Comparison of ENCODE assay signal across 9 cellular contexts in the genomic region with DNA sequence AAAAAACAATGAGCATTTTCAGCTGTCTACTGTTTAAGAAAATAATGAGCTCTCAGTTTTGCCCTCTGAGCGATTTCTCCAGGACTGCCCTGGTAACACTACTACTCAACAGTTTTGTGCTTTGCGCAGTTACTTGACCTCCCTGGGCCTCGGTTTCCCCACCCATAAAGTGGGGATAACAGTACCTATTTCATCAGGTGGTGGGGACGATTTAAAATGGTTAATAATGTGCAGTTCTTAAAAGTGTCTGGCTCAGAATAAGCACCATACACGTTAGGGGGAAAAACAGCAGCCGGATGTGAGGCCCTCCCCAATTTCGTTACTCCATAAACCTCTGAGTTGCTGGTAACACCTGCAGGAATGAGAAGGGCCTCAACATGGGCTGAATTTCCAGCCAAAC. TPM values are rescaled to one million over a fixed set of nuclear protein-coding genes. Genes with fewer than 3 reads are reported as not detected.
DNase-seq lines count a peak whose midpoint lies in the region; ATAC-seq lines count a peak whose summit lies in the region.
"Had no signal": no experiment of that assay in that cellular context is flagged by ENCODE, and none has a peak within 500 bp of the region (broad histone marks: within the 10 kb centered on the region; RNA-seq: fewer than 3 reads in every experiment).

No MANE protein-coding gene starts in this region.

- peak overlapping the region; percentile 87 for H3K27ac Mint-ChIP-seq in activated CD4-positive, alpha-beta memory T cell treated with anti-CD3 and anti-CD28 coated beads for 36 hours

- H3K27me3 ChIP-seq in HAP-1 (ENCODE audit: low read depth): no peaks in the 10 kb centered on the region
- H3K27me3 ChIP-seq in right cardiac atrium (ENCODE audit: control insufficient read depth, insufficient read depth): no peaks in the 10 kb centered on the region
- peaks cover 0 to 5% (median 0%) of the 10 kb centered on the region in 3 donors for H3K27me3 ChIP-seq in skeletal muscle tissue (ENCODE audit: control insufficient read depth in 3 of 3, insufficient read depth in 3 of 3, low read length in 3 of 3)
- no peaks in the 10 kb centered on the region for H3K27me3 ChIP-seq in SJCRH30

- intact Hi-C loops in activated CD4-positive, alpha-beta memory T cell treated with anti-CD3 and anti-CD28 coated beads for 36 hours (cut with micrococcal nuclease): loop anchor here (10.0 kb wide), 1 partner anchor 502 kb away; no protein-coding TSS in a partner anchor
- intact Hi-C loops in right cardiac atrium (cut with DNase I): loop anchor here in 2 of 4 donors (10.0 kb wide), 2 partner anchors 88 to 238 kb away; a partner anchor contains a TSS

- peaks cover 6% of the 10 kb centered on the region for H3K9me3 Mint-ChIP-seq in activated CD4-positive, alpha-beta memory T cell treated with anti-CD3 and anti-CD28 coated beads for 36 hours

- ATAC-seq in right cardiac atrium: no peak
- no peak for ATAC-seq in GM21381 (IDR thresholded peaks at IDR 0.05; ENCODE audit: unreplicated experiment)

- in situ Hi-C loops in HAP-1 (cut with MboI; ENCODE audit: low sequenced_read_pairs): no loop called here

- H3K9ac ChIP-seq in skeletal muscle tissue (ENCODE audit: low read depth in 1 of 3, low read length in 3 of 3): peak overlapping the region; percentile 77 to 95 (median 80)

- peak overlapping the region; percentile 44 for H3K27ac ChIP-seq in right cardiac atrium (ENCODE audit: low read length)
- peak overlapping the region; percentile 96 for H3K27ac ChIP-seq in skeletal muscle tissue (ENCODE audit: low read depth, low read length)
- H3K27ac ChIP-seq in SJCRH30: no peak overlapping the region

- peaks cover 13% of the 10 kb centered on the region for H3K4me1 Mint-ChIP-seq in activated CD4-positive, alpha-beta memory T cell treated with anti-CD3 and anti-CD28 coated beads for 36 hours (ENCODE audit: low read depth)

- peaks cover 3% of the 10 kb centered on the region for H3K27me3 Mint-ChIP-seq in activated CD4-positive, alpha-beta memory T cell treated with anti-CD3 and anti-CD28 coated beads for 36 hours

- DNase-seq in HAP-1 (ENCODE audit: low spot score in 2 of 2) (no peak), right cardiac atrium (no peak), SJCRH30 (no peak), hepatic stellate cell (ENCODE audit: low spot score) (no peak)
- no peak for DNase-seq in activated CD4-positive, alpha-beta memory T cell treated with anti-CD3 and anti-CD28 coated beads for 36 hours
- no peak for DNase-seq in activated effector memory CD4-positive, alpha-beta T cell treated with anti-CD3 and anti-CD28 coated beads, Interleukin-2, amount 50 U/mL, for 16 hours
- DNase-seq: NCI-H510A had no signal

- POLR2A ChIA-PET in activated CD4-positive, alpha-beta memory T cell treated with anti-CD3 and anti-CD28 coated beads for 36 hours (lab: Charles Lee): interaction anchor here (0.9 to 1.3 kb wide), 2 partner anchors 41 to 245 kb away, joined by 3 to 5 read pairs; a partner anchor contains a TSS

- 73% methylated on average over 7 of the region's 7 CpGs for WGBS in right cardiac atrium

- H3K9me3 ChIP-seq in HAP-1 (no peaks in the 10 kb centered on the region), right cardiac atrium (ENCODE audit: control insufficient read depth, low read length) (no peaks in the 10 kb centered on the region), skeletal muscle tissue (ENCODE audit: control insufficient read depth in 3 of 3, low read length in 3 of 3) (no peaks in the 10 kb centered on the region), SJCRH30 (replicated peaks) (no peaks in the 10 kb centered on the region)

- peaks cover 3% of the 10 kb centered on the region for H3K36me3 Mint-ChIP-seq in activated CD4-positive, alpha-beta memory T cell treated with anti-CD3 and anti-CD28 coated beads for 36 hours

- H3K4me1 ChIP-seq in HAP-1 (peaks cover 8% of the 10 kb centered on the region), right cardiac atrium (ENCODE audit: control insufficient read depth, insufficient read depth, low read length) (peaks cover 3% of the 10 kb centered on the region), skeletal muscle tissue (ENCODE audit: control insufficient read depth in 3 of 3, insufficient read depth in 3 of 3, low read length in 3 of 3) (peaks cover 8 to 18% (median 11%) of the 10 kb centered on the region in 3 donors), SJCRH30 (no peaks in the 10 kb centered on the region)

- H3K36me3 ChIP-seq in HAP-1 (replicated peaks) (no peaks in the 10 kb centered on the region), skeletal muscle tissue (ENCODE audit: control insufficient read depth in 3 of 3, insufficient read depth in 3 of 3, low read length in 3 of 3) (no peaks in the 10 kb centered on the region), SJCRH30 (no peaks in the 10 kb centered on the region)

- H3K4me3 ChIP-seq in HAP-1 (peak overlapping the region; percentile 77), right cardiac atrium (ENCODE audit: low read length) (peak overlapping the region; percentile 68), skeletal muscle tissue (ENCODE audit: low read length in 3 of 3) (peak overlapping the region; percentile 76 to 92 (median 88)), SJCRH30 (no peak overlapping the region; the same call in 1 of the 2 replicates)

- H3K4me3 Mint-ChIP-seq in activated CD4-positive, alpha-beta memory T cell treated with anti-CD3 and anti-CD28 coated beads for 36 hours: peak overlapping the region; percentile 75

- CTCF ChIA-PET in activated CD4-positive, alpha-beta memory T cell treated with anti-CD3 and anti-CD28 coated beads for 36 hours (lab: Charles Lee): interaction anchor here (0.6 to 5.2 kb wide), 8 partner anchors 10 to 244 kb away, joined by 3 to 76 read pairs (median 20); a partner anchor contains a TSS

RNA-seq across cellular contexts. Expression of a gene that starts 1.1 kb away (rescaled TPM):
- total RNA-seq in activated CD4-positive, alpha-beta memory T cell treated with anti-CD3 and anti-CD28 coated beads for 36 hours: 10 to 100 TPM in 1 of 2 experiments, 1 to 10 TPM in 1; 9.9 to 10.4 TPM
- total RNA-seq in right cardiac atrium (10 to 100 TPM; 25.5 to 39.4 (median 33.9) TPM), skeletal muscle tissue (10.4 TPM)
- polyA plus RNA-seq in right cardiac atrium: 21.5 TPM
- 2.7 and 3.3 TPM in 2 replicates for total RNA-seq in SJCRH30 (2014; rRNA removed; shearing (Covaris generic))

RNA-seq across cellular contexts. Expression of a gene that starts 41.9 kb away (rescaled TPM):
- total RNA-seq in activated CD4-positive, alpha-beta memory T cell treated with anti-CD3 and anti-CD28 coated beads for 36 hours: 10 to 100 TPM; 88.0 to 94.9 TPM
- total RNA-seq in right cardiac atrium (10 to 100 TPM; 44.7 to 56.5 (median 52.0) TPM), skeletal muscle tissue (29.2 TPM)
- polyA plus RNA-seq in right cardiac atrium: 65.2 TPM
- 44.8 and 45.8 TPM in 2 replicates for total RNA-seq in SJCRH30 (2014; rRNA removed; shearing (Covaris generic))
